ENCODE assay signal across 12 cellular contexts in genomic region chr20:46592580-46593362, GRCh38. TPM values are rescaled to one million over a fixed set of nuclear protein-coding genes. Genes with fewer than 3 reads are reported as not detected.
DNase-seq lines count a peak whose midpoint lies in the region; ATAC-seq and TF ChIP-seq lines count a peak whose summit lies in the region.
"Had no signal": no experiment of that assay in that cellular context is flagged by ENCODE, and none has a peak within 500 bp of the region (broad histone marks: within the 10 kb centered on the region; RNA-seq: fewer than 3 reads in every experiment).

No MANE protein-coding gene starts in this region.

- 91 to 100% methylated on average over 2 to 4 of the region's 4 CpGs for whole genome bisulfite sequencing in endodermal cell (ENCODE audit: insufficient coverage in 1 of 2, insufficient read length in 1 of 2), 2 experiments

- H3K9me3 Mint-ChIP-seq in endodermal cell: no peaks in the 10 kb centered on the region

- H3F3A ChIP-seq in Loucy (ENCODE audit: low read depth): peaks cover 3% of the 10 kb centered on the region; the same call in 1 of the 2 replicates

- no peak overlapping the region for H3K4me3 ChIP-seq in GM06990 (replicated peaks; ENCODE audit: low read depth, low read length)
- no peak overlapping the region for H3K4me3 ChIP-seq in Loucy (ENCODE audit: low read length, poor library complexity, severe bottlenecking)
- H3K4me3 ChIP-seq in endodermal cell (ENCODE audit: low read length): no peak overlapping the region
- H3K4me3 ChIP-seq: dorsolateral prefrontal cortex, gastroesophageal sphincter had no signal

- no peaks in the 10 kb centered on the region for H3K9me3 ChIP-seq in Loucy (ENCODE audit: insufficient read depth, low read depth, low read length)
- peaks cover 6% of the 10 kb centered on the region for H3K9me3 ChIP-seq in endodermal cell (ENCODE audit: control insufficient read depth, low read length)

- H3K36me3 Mint-ChIP-seq in endodermal cell (ENCODE audit: low read depth): no peaks in the 10 kb centered on the region

- H3K79me2 ChIP-seq in Loucy (ENCODE audit: insufficient read depth, low read length): no peaks in the 10 kb centered on the region

- no peak overlapping the region for H3K4me3 Mint-ChIP-seq in endodermal cell

- no peaks in the 10 kb centered on the region; the same call in 1 of the 2 replicates for H3K27me3 ChIP-seq in GM06990 (replicated peaks; ENCODE audit: control insufficient read depth, insufficient read depth, low read length)
- no peaks in the 10 kb centered on the region for H3K27me3 ChIP-seq in Loucy (ENCODE audit: insufficient read depth, low read length, poor library complexity, severe bottlenecking)
- H3K27me3 ChIP-seq in endodermal cell (ENCODE audit: control insufficient read depth, insufficient read depth, low read length, poor library complexity, severe bottlenecking): peaks cover 4% of the 10 kb centered on the region
- H3K27me3 ChIP-seq: dorsolateral prefrontal cortex, gastroesophageal sphincter had no signal

- H3K36me3 ChIP-seq in GM06990 (ENCODE audit: control insufficient read depth, insufficient read depth, low read length): no peaks in the 10 kb centered on the region
- no peaks in the 10 kb centered on the region for H3K36me3 ChIP-seq in Loucy (ENCODE audit: insufficient read depth, low read length)
- H3K36me3 ChIP-seq in endodermal cell (ENCODE audit: control insufficient read depth, insufficient read depth, low read length): no peaks in the 10 kb centered on the region
- H3K36me3 ChIP-seq: gastroesophageal sphincter had no signal

- H4K20me1 ChIP-seq in Loucy (ENCODE audit: insufficient read depth, low read length, poor library complexity, severe bottlenecking): no peaks in the 10 kb centered on the region

- H3K4me1 Mint-ChIP-seq in endodermal cell: peaks cover 11% of the 10 kb centered on the region

- H3K4me2 ChIP-seq in Loucy (ENCODE audit: low read depth, low read length, poor library complexity, severe bottlenecking): no peak overlapping the region

- no peak overlapping the region for H3K27ac Mint-ChIP-seq in endodermal cell

- TF ChIP-seq CTCF in C4-2B (conservative IDR thresholded peaks at IDR 0.05): peak; percentile 27
- peak; percentile 53 for TF ChIP-seq CTCF in GM06990 (IDR thresholded peaks at IDR 0.05; ENCODE audit: insufficient read depth, low read length, poor library complexity, severe bottlenecking)
- TF ChIP-seq CTCF in Loucy (conservative IDR thresholded peaks at IDR 0.05; ENCODE audit: low read length): peak; percentile 59
- TF ChIP-seq CTCF in endodermal cell (conservative IDR thresholded peaks at IDR 0.05): peak; percentile 67

- no peak overlapping the region for H2AFZ ChIP-seq in Loucy (ENCODE audit: low read length)

- no peak for ATAC-seq in GM19395 (IDR thresholded peaks at IDR 0.05; ENCODE audit: unreplicated experiment)
- ATAC-seq: gastroesophageal sphincter had no signal

- peaks cover 14% of the 10 kb centered on the region for H3K27me3 Mint-ChIP-seq in endodermal cell (ENCODE audit: insufficient read depth)

- H3K27ac ChIP-seq in C4-2B (no peak overlapping the region), endodermal cell (ENCODE audit: low read depth, low read length) (no peak overlapping the region)
- H3K27ac ChIP-seq: gastroesophageal sphincter, RWPE1 had no signal

- no peak for DNase-seq in GM06990 (ENCODE audit: extremely low read depth, insufficient read length)
- DNase-seq in endodermal cell: peak; percentile 76
- DNase-seq in RKO (ENCODE audit: low spot score): no peak
- no peak for DNase-seq in NOMO-1 (lab: John Stamatoyannopoulos, UW; ENCODE audit: unreplicated experiment in 2 of 2)
- DNase-seq: dorsolateral prefrontal cortex, kidney glomerular epithelial cell had no signal

- no peaks in the 10 kb centered on the region for H3K9me2 ChIP-seq in Loucy (replicated peaks; ENCODE audit: low read depth, low read length)

- peaks cover 32% of the 10 kb centered on the region for H3K4me1 ChIP-seq in Loucy (ENCODE audit: insufficient read depth, low read length, poor library complexity, severe bottlenecking)
- no peaks in the 10 kb centered on the region for H3K4me1 ChIP-seq in endodermal cell (ENCODE audit: control insufficient read depth, insufficient read depth, low read length)
- H3K4me1 ChIP-seq: gastroesophageal sphincter had no signal

- H3K9ac ChIP-seq in Loucy (ENCODE audit: low read depth, low read length, poor library complexity, severe bottlenecking): no peak overlapping the region
- H3K9ac ChIP-seq in endodermal cell (ENCODE audit: extremely low read depth, low read length, poor library complexity, severe bottlenecking): no peak overlapping the region

RNA-seq across cellular contexts. Expression of gene OCSTAMP, which starts 42.3 kb away (rescaled TPM):
- not detected for total RNA-seq in endodermal cell
- 0.36 TPM for polyA plus RNA-seq in endodermal cell (2013, experiment 1 of 2)
- 0.25 TPM for polyA plus RNA-seq in endodermal cell (2013, experiment 2 of 2)
- total RNA-seq: gastroesophageal sphincter, myocyte had no signal

RNA-seq across cellular contexts. Expression of gene SLC13A3, which starts 58.5 kb away (rescaled TPM):
- 1 to 10 TPM; 7.3 to 9.0 TPM for total RNA-seq in endodermal cell
- polyA plus RNA-seq in endodermal cell (2013, experiment 1 of 2): 4.2 TPM
- polyA plus RNA-seq in endodermal cell (2013, experiment 2 of 2): 3.9 TPM
